In the genomic region with DNA sequence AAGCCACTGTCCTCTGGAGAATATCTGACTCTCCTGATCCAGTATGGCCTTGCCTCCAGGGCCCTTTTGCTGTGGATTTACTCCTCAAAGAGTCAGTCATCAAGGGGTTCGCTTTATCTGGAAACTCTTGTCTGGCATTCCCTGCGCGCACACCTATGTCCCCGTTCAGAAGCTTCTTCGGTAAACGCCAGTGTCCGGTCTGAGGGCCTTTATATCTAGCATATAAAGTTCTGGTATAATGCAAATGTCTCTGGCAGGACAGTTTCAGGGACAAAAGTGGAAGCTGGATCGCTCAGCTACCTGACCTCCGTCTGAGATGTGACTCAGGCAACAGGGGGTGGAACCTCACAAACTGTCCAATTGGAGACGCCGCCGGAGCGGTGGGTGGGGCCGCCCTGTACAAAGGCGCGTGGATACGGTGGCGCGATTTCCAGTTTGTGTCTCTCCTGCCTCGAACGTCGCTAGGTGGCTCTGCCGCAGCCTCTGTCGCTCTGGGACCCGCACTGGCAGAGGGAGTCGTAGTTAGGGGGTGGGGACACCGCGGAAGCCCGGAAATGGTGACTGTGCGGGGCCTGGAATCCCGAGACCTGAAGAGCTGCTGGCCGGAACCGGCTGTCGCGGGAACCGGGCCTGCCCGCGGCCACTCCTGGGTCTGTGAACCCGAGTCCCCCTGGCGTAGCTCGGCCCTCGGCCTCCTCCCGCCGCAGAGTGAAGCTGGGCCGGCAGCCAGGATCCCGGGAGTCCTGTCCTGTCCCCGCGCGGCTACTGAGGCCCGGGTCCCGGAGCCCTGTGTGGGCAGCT, we compare ENCODE assay signal across 8 cellular contexts. TPM values are rescaled to one million over a fixed set of nuclear protein-coding genes. Genes with fewer than 3 reads are reported as not detected.
DNase-seq lines count a peak whose midpoint lies in the region; ATAC-seq and TF ChIP-seq lines count a peak whose summit lies in the region.

No MANE protein-coding gene starts in this region.

- peak; percentile 38 for TF ChIP-seq CTCF in AG04449 (IDR thresholded peaks at IDR 0.05; ENCODE audit: insufficient read depth, low read length, missing control alignments)
- peak; percentile 63 for TF ChIP-seq CTCF in OCI-LY1 (IDR thresholded peaks at IDR 0.05; ENCODE audit: low read length)

- H2AFZ ChIP-seq in OCI-LY1 (ENCODE audit: low read length): peak overlapping the region; percentile 15; the same call in 1 of the 2 replicates

- no peaks in the 10 kb centered on the region for H3K36me3 ChIP-seq in OCI-LY1 (ENCODE audit: insufficient read depth, low read length)

- H3K36me3 Mint-ChIP-seq in activated T-cell treated with anti-CD3 and anti-CD28 coated beads, Interleukin-2, amount 50 U/mL, for 24 hours (ENCODE audit: low read depth): peaks cover 1% of the 10 kb centered on the region

- H3K79me2 ChIP-seq in OCI-LY1 (ENCODE audit: insufficient read depth, low read length): no peaks in the 10 kb centered on the region

- 0 out of 2 replicates have a peak, but pooled peaks cover 3% of the 10 kb centered on the region for H3F3A ChIP-seq in OCI-LY1 (ENCODE audit: insufficient read depth, low read length)

- peak; percentile 5 for DNase-seq in AG04449 (ENCODE audit: low read depth, low spot score)
- peak; percentile 94 for DNase-seq in activated T-cell treated with anti-CD3 and anti-CD28 coated beads, Interleukin-2, amount 50 U/mL, for 24 hours
- DNase-seq in erythroblast (lab: John Stamatoyannopoulos, UW): peak; percentile 94
- peak; percentile 96 for DNase-seq in mucosa of gallbladder (ENCODE audit: low spot score)
- peak; percentile 80 to 85 for DNase-seq in stimulated activated CD8-positive, alpha-beta memory T cell treated with anti-CD3 and anti-CD28 coated beads, Interleukin-4, amount 100 ng/mL, for 1 hour (ENCODE audit: low read depth in 2 of 2, low spot score in 1 of 2)

- H4K20me1 ChIP-seq in OCI-LY1 (ENCODE audit: insufficient read depth, low read length): no peaks in the 10 kb centered on the region

- H3K4me3 Mint-ChIP-seq in activated T-cell treated with anti-CD3 and anti-CD28 coated beads, Interleukin-2, amount 50 U/mL, for 24 hours: peak overlapping the region; percentile 83

- peak overlapping the region; percentile 64 for H3K4me3 ChIP-seq in AG04449 (ENCODE audit: low read depth, low read length)
- peak overlapping the region; percentile 55 for H3K4me3 ChIP-seq in OCI-LY1 (ENCODE audit: low read depth, low read length, poor library complexity, severe bottlenecking)

- H3K27me3 Mint-ChIP-seq in activated T-cell treated with anti-CD3 and anti-CD28 coated beads, Interleukin-2, amount 50 U/mL, for 24 hours: no peaks in the 10 kb centered on the region

- H3K9me3 Mint-ChIP-seq in activated T-cell treated with anti-CD3 and anti-CD28 coated beads, Interleukin-2, amount 50 U/mL, for 24 hours: peaks cover 7% of the 10 kb centered on the region

- H3K9me2 ChIP-seq in OCI-LY1 (ENCODE audit: low read depth, low read length): no peaks in the 10 kb centered on the region

- H3K27ac ChIP-seq in OCI-LY1 (ENCODE audit: low read depth, low read length, poor library complexity, severe bottlenecking): no peak overlapping the region

- peak; percentile 78 for ATAC-seq in GM18909 (IDR thresholded peaks at IDR 0.05; ENCODE audit: poor library complexity, unreplicated experiment)
- peak; percentile 64 for ATAC-seq in HG03565 (IDR thresholded peaks at IDR 0.05; ENCODE audit: unreplicated experiment)

- peak overlapping the region; percentile 62 for H3K4me2 ChIP-seq in OCI-LY1 (ENCODE audit: low read length)

- POLR2A ChIA-PET in AG04449 (lab: Yijun Ruan, JAX): no interaction called here

- H3K9ac ChIP-seq in OCI-LY1 (ENCODE audit: low read length): peak overlapping the region; percentile 72

- H3K27me3 ChIP-seq in OCI-LY1 (ENCODE audit: insufficient read depth, low read length): no peaks in the 10 kb centered on the region

- H3K9me3 ChIP-seq in OCI-LY1 (ENCODE audit: low read length): 0 out of 2 replicates have a peak, but pooled peaks cover 3% of the 10 kb centered on the region

- CTCF ChIA-PET in AG04449 (lab: Yijun Ruan, JAX): interaction anchor here (0.9 to 1.7 kb wide), 5 partner anchors 11 to 404 kb away, joined by 3 to 6 read pairs (median 3); a partner anchor contains a TSS

- peak overlapping the region; percentile 87 for H3K27ac Mint-ChIP-seq in activated T-cell treated with anti-CD3 and anti-CD28 coated beads, Interleukin-2, amount 50 U/mL, for 24 hours

- peak; percentile 85 for TF ChIP-seq POLR2A in erythroblast (IDR thresholded peaks at IDR 0.05; ENCODE audit: low read length)

- peaks cover 12% of the 10 kb centered on the region for H3K4me1 ChIP-seq in OCI-LY1 (ENCODE audit: insufficient read depth, low read length, severe bottlenecking)

- peaks cover 21% of the 10 kb centered on the region for H3K4me1 Mint-ChIP-seq in activated T-cell treated with anti-CD3 and anti-CD28 coated beads, Interleukin-2, amount 50 U/mL, for 24 hours (ENCODE audit: low read depth)

RNA-seq across cellular contexts. Expression of a gene that starts 10.6 kb away (rescaled TPM):
- total RNA-seq in mucosa of gallbladder: 3.7 TPM

RNA-seq across cellular contexts. Expression of a gene that starts 54.4 kb away (rescaled TPM):
- total RNA-seq in mucosa of gallbladder: 6.7 TPM

RNA-seq across cellular contexts. Expression of a gene that starts 56.1 kb away (rescaled TPM):
- total RNA-seq in mucosa of gallbladder: 13.9 TPM

Comparison
In these comparisons a context has a peak if more than half of its experiments do, and no peak if none do; other contexts are left out.
1. DNase-seq: peak in every context shown above with its lines; median percentile 96 in mucosa of gallbladder; 94 in activated T-cell treated with anti-CD3 and anti-CD28 coated beads, Interleukin-2, amount 50 U/mL, for 24 hours; 94 in erythroblast; 82 in stimulated activated CD8-positive, alpha-beta memory T cell treated with anti-CD3 and anti-CD28 coated beads, Interleukin-4, amount 100 ng/mL, for 1 hour; 5 in AG04449.